In genomic region chr14:45211295-45211694, GRCh38 we compare ENCODE assay signal across 26 cellular contexts.
"Had no signal": no experiment of that assay in that cellular context is flagged by ENCODE, and none has a peak within 500 bp of the region (broad histone marks: within the 10 kb centered on the region; RNA-seq: fewer than 3 reads in every experiment).

No MANE protein-coding gene starts in this region.

- H3K27me3 Mint-ChIP-seq: activated B cell treated with CpG ODN at 0.5 μM for 24 hours; activated CD4-positive, alpha-beta T cell treated with anti-CD3 and anti-CD28 coated beads for 36 hours; activated naive CD8-positive, alpha-beta T cell treated with anti-CD3 and anti-CD28 coated beads, Interleukin-2, amount 10 ng/mL, durations not matched to agents 7 days and 5 days; dendritic cell treated with granulocyte-macrophage colony-stimulating factor and Interleukin-4, amounts not matched to agents 40 ng/mL and 50 ng/mL, for 4 days; naive B cell had no signal

- H3K4me1 ChIP-seq: foreskin keratinocyte, testis, uterus had no signal

- H3K4me3 ChIP-seq: left ventricle myocardium inferior, testis, uterus had no signal

- H3K4me3 Mint-ChIP-seq: activated B cell treated with CpG ODN at 0.5 μM for 24 hours; activated CD4-positive, alpha-beta T cell treated with anti-CD3 and anti-CD28 coated beads for 36 hours; activated naive CD8-positive, alpha-beta T cell treated with anti-CD3 and anti-CD28 coated beads, Interleukin-2, amount 10 ng/mL, durations not matched to agents 7 days and 5 days; activated T-cell treated with anti-CD3 and anti-CD28 coated beads, Interleukin-2, amount 50 U/mL, for 4 hours; dendritic cell treated with granulocyte-macrophage colony-stimulating factor and Interleukin-4, amounts not matched to agents 40 ng/mL and 50 ng/mL, for 4 days; naive B cell; neural crest cell had no signal

- H3K27ac ChIP-seq: foreskin keratinocyte, left ventricle myocardium inferior, testis, uterus had no signal

- H3K9me3 ChIP-seq: left ventricle myocardium inferior, testis, uterus had no signal

- ATAC-seq: activated CD4-positive, alpha-beta T cell treated with anti-CD3 and anti-CD28 coated beads for 36 hours; activated T-cell treated with anti-CD3 and anti-CD28 coated beads, Interleukin-2, amount 50 U/mL, for 4 hours; foreskin keratinocyte had no signal

- H3K27me3 ChIP-seq: foreskin keratinocyte, testis, uterus had no signal

- H3K9me3 Mint-ChIP-seq: activated B cell treated with CpG ODN at 0.5 μM for 24 hours; activated naive CD8-positive, alpha-beta T cell treated with anti-CD3 and anti-CD28 coated beads, Interleukin-2, amount 10 ng/mL, durations not matched to agents 7 days and 5 days; activated T-cell treated with anti-CD3 and anti-CD28 coated beads, Interleukin-2, amount 50 U/mL, for 4 hours; dendritic cell treated with granulocyte-macrophage colony-stimulating factor and Interleukin-4, amounts not matched to agents 40 ng/mL and 50 ng/mL, for 4 days; naive B cell; neural crest cell had no signal

- DNase-seq: activated B cell treated with CpG ODN at 0.5 μM for 24 hours; activated CD4-positive, alpha-beta T cell treated with anti-CD3 and anti-CD28 coated beads for 36 hours; activated CD4-positive, alpha-beta T cell treated with anti-CD3 and anti-CD28 coated beads, Interleukin-2, amount 50 U/mL, for 4 hours; activated CD8-positive, alpha-beta memory T cell treated with anti-CD3 and anti-CD28 coated beads for 24 hours; activated CD8-positive, alpha-beta memory T cell treated with anti-CD3 and anti-CD28 coated beads, Interleukin-2, amount 50 U/mL, for 4 hours; activated naive CD4-positive, alpha-beta T cell treated with Interleukin-2 at 50 U/mL for 16 hours; activated naive CD8-positive, alpha-beta T cell treated with anti-CD3 and anti-CD28 coated beads, Interleukin-2, amount 10 ng/mL, durations not matched to agents 7 days and 5 days; activated T-cell treated with anti-CD3 and anti-CD28 coated beads, Interleukin-2, amount 50 U/mL, for 4 hours; amniotic stem cell; effector CD4-positive, alpha-beta T cell; erythroblast; foreskin keratinocyte; kidney; left ventricle myocardium inferior; mammary epithelial cell; naive B cell; stimulated activated CD4-positive, alpha-beta T cell treated with anti-CD3 and anti-CD28 coated beads, Interleukin-2, amount 100 ng/mL, for 48 hours; stimulated activated CD8-positive, alpha-beta memory T cell treated with anti-CD3 and anti-CD28 coated beads, Interleukin-4, amount 100 ng/mL, for 48 hours; stimulated activated naive CD4-positive, alpha-beta T cell; T-helper 1 cell; T1000; testis; trophoblast cell; uterus had no signal

- H3K36me3 ChIP-seq: uterus had no signal

- H3K4me1 Mint-ChIP-seq: activated B cell treated with CpG ODN at 0.5 μM for 24 hours; activated CD4-positive, alpha-beta T cell treated with anti-CD3 and anti-CD28 coated beads for 36 hours; activated naive CD8-positive, alpha-beta T cell treated with anti-CD3 and anti-CD28 coated beads, Interleukin-2, amount 10 ng/mL, durations not matched to agents 7 days and 5 days; neural crest cell had no signal

- H3K27ac Mint-ChIP-seq: activated B cell treated with CpG ODN at 0.5 μM for 24 hours; activated CD4-positive, alpha-beta T cell treated with anti-CD3 and anti-CD28 coated beads for 36 hours; dendritic cell treated with granulocyte-macrophage colony-stimulating factor and Interleukin-4, amounts not matched to agents 40 ng/mL and 50 ng/mL, for 4 days had no signal
